Comparison of ENCODE assay signal across 29 cellular contexts in the genomic region with DNA sequence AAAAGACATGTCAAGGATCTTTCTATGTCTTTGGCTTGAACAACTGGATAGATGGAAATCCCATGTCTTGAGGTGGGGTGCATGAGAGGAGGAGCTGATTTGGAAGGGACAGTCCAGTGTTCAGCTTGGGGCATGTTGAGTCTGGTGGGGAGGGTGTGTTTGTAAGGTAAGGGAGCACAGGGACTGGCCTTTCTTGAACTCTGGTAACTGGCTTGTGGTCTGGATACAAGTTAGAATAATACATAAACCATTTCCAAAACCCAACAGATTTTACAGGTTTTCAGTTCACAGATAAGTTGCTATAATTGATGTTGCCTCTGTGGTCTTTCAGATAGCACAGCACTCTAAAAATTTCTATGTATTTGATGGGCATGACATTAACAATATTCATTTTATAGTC.
DNase-seq lines count a peak whose midpoint lies in the region; ATAC-seq and FAIRE-seq lines count a peak whose summit lies in the region.
"Had no signal": no experiment of that assay in that cellular context is flagged by ENCODE, and none has a peak within 500 bp of the region (broad histone marks: within the 10 kb centered on the region; RNA-seq: fewer than 3 reads in every experiment).

No MANE protein-coding gene starts in this region.

- DNase-seq in GM18507 (ENCODE audit: extremely low spot score, insufficient read length, low read depth) (no peak), RCC 7860 (ENCODE audit: low spot score) (no peak)
- DNase-seq: activated CD4-positive, alpha-beta memory T cell treated with anti-CD3 and anti-CD28 coated beads, Interleukin-2, amount 10 ng/mL, durations not matched to agents 7 days and 5 days; activated naive CD8-positive, alpha-beta T cell treated with anti-CD3 and anti-CD28 coated beads for 36 hours; caudate nucleus; CD4-positive, alpha-beta memory T cell; dermis blood vessel endothelial cell; DMS 273 treated with DMSO at 0.1 percent for 48 hours; gastrocnemius medialis; hypothalamus; MV-4-11; NCI-H187; NCI-H69; Peyer's patch; psoas muscle; SJCRH30; stomach; T-cell had no signal

- peak; percentile 51 for FAIRE-seq in GM18507 (lab: Jason Lieb, UNC)
- no peak for FAIRE-seq in RCC 7860 (lab: Jason Lieb, UNC)
- FAIRE-seq: astrocyte, endometrium had no signal

- peak; percentile 47 for ATAC-seq in GM21423 (IDR thresholded peaks at IDR 0.05; ENCODE audit: unreplicated experiment)
- peak; percentile 52 for ATAC-seq in HG02981 (IDR thresholded peaks at IDR 0.05; ENCODE audit: unreplicated experiment)
- peak; percentile 64 for ATAC-seq in HG03460 (IDR thresholded peaks at IDR 0.05; ENCODE audit: unreplicated experiment)
- ATAC-seq in HG03520 (IDR thresholded peaks at IDR 0.05; ENCODE audit: unreplicated experiment), result no peak
- no peak for ATAC-seq in HG02885 (IDR thresholded peaks at IDR 0.05; ENCODE audit: poor library complexity, unreplicated experiment)
- ATAC-seq in HG03039 (IDR thresholded peaks at IDR 0.05; ENCODE audit: unreplicated experiment), result no peak
- ATAC-seq: activated CD4-positive, CD25-positive, alpha-beta regulatory T cell treated with anti-CD3 and anti-CD28 coated beads, Interleukin-2, amount 50 U/mL, for 24 hours; gastrocnemius medialis; HCT116; left lobe of liver; psoas muscle; T-cell had no signal

Comparison
In these comparisons a context has a peak if more than half of its experiments do, and no peak if none do; other contexts are left out.
1. ATAC-seq: peak in GM21423 (single experiment), HG02981 (single experiment) and HG03460 (single experiment); none in HG03520 (single experiment), HG02885 (single experiment) and HG03039 (single experiment).